ENCODE assay signal across 10 cellular contexts in genomic region chr19:48493718-48494515, GRCh38. TPM values are rescaled to one million over a fixed set of nuclear protein-coding genes. Genes with fewer than 3 reads are reported as not detected.
DNase-seq lines count a peak whose midpoint lies in the region; ATAC-seq and TF ChIP-seq lines count a peak whose summit lies in the region.
"Had no signal": no experiment of that assay in that cellular context is flagged by ENCODE, and none has a peak within 500 bp of the region (broad histone marks: within the 10 kb centered on the region; RNA-seq: fewer than 3 reads in every experiment).

No MANE protein-coding gene starts in this region.

- DNase-seq in activated T-cell treated with anti-CD3 and anti-CD28 coated beads, Interleukin-2, amount 50 U/mL, for 24 hours = no peak
- no peak for DNase-seq in activated T-cell treated with anti-CD3 and anti-CD28 coated beads for 4 hours
- DNase-seq in adrenal gland = peak in 1 of 7 donors; percentile 48
- DNase-seq in left colon = peak in 1 of 2 donors; percentile 30
- DNase-seq in type B pancreatic cell (ENCODE audit: extremely low spot score, unreplicated experiment) = no peak
- no peak for DNase-seq in stimulated activated CD4-positive, alpha-beta T cell treated with anti-CD3 and anti-CD28 coated beads, Interleukin-1b, Interleukin-23, amount 100 ng/mL, for 48 hours

- H3K27me3 ChIP-seq in adrenal gland = no peaks in the 10 kb centered on the region

- H3K36me3 ChIP-seq in adrenal gland (replicated peaks in 1 of 2) = no peaks in the 10 kb centered on the region

- peak overlapping the region in 3 of 5 donors; percentile 36 to 89 (median 44) for H3K27ac ChIP-seq in adrenal gland

- H3K9me3 Mint-ChIP-seq in activated T-cell treated with anti-CD3 and anti-CD28 coated beads, Interleukin-2, amount 50 U/mL, for 24 hours = no peaks in the 10 kb centered on the region
- peaks cover 6% of the 10 kb centered on the region for H3K9me3 Mint-ChIP-seq in type B pancreatic cell

- 9 to 54% (median 33%) methylated on average over 9 to 74 of the region's 74 CpGs for WGBS in adrenal gland, 4 donors

- H3K4me1 ChIP-seq in adrenal gland (replicated peaks in 1 of 2) = peaks cover 14 to 15% of the 10 kb centered on the region in 2 donors

- no peaks in the 10 kb centered on the region for H3K9me3 ChIP-seq in adrenal gland (replicated peaks in 1 of 3)

- peaks cover 62% of the 10 kb centered on the region for H3K27me3 Mint-ChIP-seq in activated T-cell treated with anti-CD3 and anti-CD28 coated beads, Interleukin-2, amount 50 U/mL, for 24 hours
- peaks cover 27% of the 10 kb centered on the region for H3K27me3 Mint-ChIP-seq in type B pancreatic cell

- TF ChIP-seq CTCF in adrenal gland (IDR thresholded peaks at IDR 0.05) (no peak), type B pancreatic cell (conservative IDR thresholded peaks at IDR 0.05) (no peak)

- H3K4me3 Mint-ChIP-seq in activated T-cell treated with anti-CD3 and anti-CD28 coated beads, Interleukin-2, amount 50 U/mL, for 24 hours = peak overlapping the region; percentile 62
- H3K4me3 Mint-ChIP-seq in type B pancreatic cell = peak overlapping the region; percentile 87

- peak in 1 of 2 donors; percentile 62 for TF ChIP-seq POLR2A in adrenal gland (IDR thresholded peaks at IDR 0.05)

- no peaks in the 10 kb centered on the region for H3K36me3 Mint-ChIP-seq in activated T-cell treated with anti-CD3 and anti-CD28 coated beads, Interleukin-2, amount 50 U/mL, for 24 hours (ENCODE audit: low read depth)
- H3K36me3 Mint-ChIP-seq in type B pancreatic cell = no peaks in the 10 kb centered on the region

- H3K27ac Mint-ChIP-seq in activated T-cell treated with anti-CD3 and anti-CD28 coated beads, Interleukin-2, amount 50 U/mL, for 24 hours = peak overlapping the region; percentile 22
- peak overlapping the region; percentile 96 for H3K27ac Mint-ChIP-seq in type B pancreatic cell

- ATAC-seq in left colon (peak; percentile 4), GM19328 (IDR thresholded peaks at IDR 0.05; ENCODE audit: unreplicated experiment) (no peak), HG03565 (IDR thresholded peaks at IDR 0.05; ENCODE audit: unreplicated experiment) (no peak)

- peaks cover 36% of the 10 kb centered on the region for H3K4me1 Mint-ChIP-seq in activated T-cell treated with anti-CD3 and anti-CD28 coated beads, Interleukin-2, amount 50 U/mL, for 24 hours (ENCODE audit: low read depth)
- H3K4me1 Mint-ChIP-seq in type B pancreatic cell (ENCODE audit: unreplicated experiment) = peaks cover 32% of the 10 kb centered on the region

- intact Hi-C loops in adrenal gland (cut with DNase I) = no loop called here
- intact Hi-C loops in left colon (cut with DNase I, micrococcal nuclease) = no loop called here

- peak overlapping the region in 2 of 4 donors; percentile 40 to 64 for H3K4me3 ChIP-seq in adrenal gland

RNA-seq across cellular contexts. Expression of gene LMTK3, which starts 17.7 kb away (rescaled TPM):
- total RNA-seq in adrenal gland = 1 to 10 TPM in 7 of 8 donors, under 1 TPM in 1; 0.06 to 4.4 (median 2.6) TPM
- 10 to 100 TPM in 1 of 3 donors, 1 to 10 TPM in 1, under 1 TPM in 1; 0.57 to 15.1 (median 2.3) TPM for polyA plus RNA-seq in adrenal gland
- 1 to 10 TPM in 1 of 2 donors, under 1 TPM in 1; 0.87 to 1.1 TPM for total RNA-seq in left colon
- total RNA-seq in type B pancreatic cell (ENCODE audit: low replicate concordance) = 12.2 and 21.6 TPM in 2 replicates
- total RNA-seq: subcutaneous adipose tissue had no signal

RNA-seq across cellular contexts. Expression of gene CYTH2, which starts 24.7 kb away (rescaled TPM):
- total RNA-seq in adrenal gland (10 to 100 TPM; 28.5 to 93.5 (median 54.2) TPM), left colon (10 to 100 TPM; 68.3 to 75.6 TPM), type B pancreatic cell (ENCODE audit: low replicate concordance) (115 and 139 TPM in 2 replicates)
- 10 to 100 TPM; 26.3 to 91.7 (median 51.8) TPM for polyA plus RNA-seq in adrenal gland

RNA-seq across cellular contexts. Expression of gene KCNJ14, which starts 38.5 kb away (rescaled TPM):
- total RNA-seq in adrenal gland (under 1 TPM; 0.09 to 0.83 (median 0.43) TPM), left colon (1 to 10 TPM in 1 of 2 donors, under 1 TPM in 1; 0.34 to 1.2 TPM), type B pancreatic cell (ENCODE audit: low replicate concordance) (1.8 TPM in 2 replicates)
- under 1 TPM; 0.16 to 0.56 (median 0.34) TPM for polyA plus RNA-seq in adrenal gland

RNA-seq across cellular contexts. Expression of gene GRWD1, which starts 48.1 kb away (rescaled TPM):
- total RNA-seq in adrenal gland = 10 to 100 TPM in 7 of 8 donors, 1 to 10 TPM in 1; 8.5 to 48.4 (median 28.2) TPM
- polyA plus RNA-seq in adrenal gland = 10 to 100 TPM in 1 of 3 donors, 1 to 10 TPM in 2; 6.6 to 15.7 (median 7.5) TPM
- 10 to 100 TPM; 22.3 to 25.1 TPM for total RNA-seq in left colon
- 37.2 and 44.0 TPM in 2 replicates for total RNA-seq in type B pancreatic cell (ENCODE audit: low replicate concordance)

RNA-seq across cellular contexts. Expression of gene SULT2B1, which starts 58.1 kb away (rescaled TPM):
- 1 to 10 TPM in 2 of 8 donors, under 1 TPM in 3, not detected in 3; 0.34 to 1.4 (median 0.52) TPM for total RNA-seq in adrenal gland
- under 1 TPM; 0.24 to 0.88 (median 0.72) TPM for polyA plus RNA-seq in adrenal gland
- total RNA-seq in left colon = under 1 TPM; 0.87 to 0.89 TPM
- 0.77 and 5.3 TPM in 2 replicates for total RNA-seq in type B pancreatic cell (ENCODE audit: low replicate concordance)
- total RNA-seq: Daoy, subcutaneous adipose tissue had no signal
